Comparison of ENCODE assay signal across 21 cellular contexts in the genomic region with DNA sequence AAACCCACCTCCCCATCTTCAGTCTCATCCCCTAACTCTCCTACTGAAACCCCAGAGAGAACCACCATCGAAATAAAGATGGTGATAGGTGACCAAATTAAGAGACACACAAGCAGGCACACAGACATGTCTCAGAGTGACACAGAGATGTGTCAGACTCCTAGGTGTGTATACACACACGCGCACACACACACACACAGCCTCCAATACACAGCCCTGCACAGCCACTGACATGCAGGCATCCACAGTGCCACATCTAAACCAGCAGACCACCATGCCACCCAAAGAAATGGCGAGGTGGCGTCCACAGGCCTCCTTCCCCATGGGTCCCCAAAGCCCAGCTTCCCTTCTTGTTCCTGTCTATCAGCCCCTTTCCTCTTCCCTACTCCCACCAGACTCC. TPM values are rescaled to one million over a fixed set of nuclear protein-coding genes. Genes with fewer than 3 reads are reported as not detected.
"Had no signal": no experiment of that assay in that cellular context is flagged by ENCODE, and none has a peak within 500 bp of the region (broad histone marks: within the 10 kb centered on the region; RNA-seq: fewer than 3 reads in every experiment).

No MANE protein-coding gene starts in this region.

- H3K9me3 ChIP-seq: adrenal gland, body of pancreas, Peyer's patch, SJSA1, SK-N-SH had no signal

- H3K4me3 ChIP-seq: adrenal gland, body of pancreas, Peyer's patch, SJSA1 had no signal

- H3K27ac ChIP-seq: adrenal gland, body of pancreas, Peyer's patch, SJSA1 had no signal

- H3K27me3 ChIP-seq: adrenal gland, body of pancreas, Peyer's patch had no signal

- H3K9me3 Mint-ChIP-seq: activated CD4-positive, alpha-beta T cell treated with anti-CD3 and anti-CD28 coated beads, Interleukin-2, amount 10 ng/mL, durations not matched to agents 7 days and 5 days; activated naive CD4-positive, alpha-beta T cell treated with anti-CD3 and anti-CD28 coated beads for 36 hours; activated naive CD4-positive, alpha-beta T cell treated with anti-CD3 and anti-CD28 coated beads, Interleukin-2, amount 50 U/mL, for 72 hours; activated T-cell treated with anti-CD3 and anti-CD28 coated beads, Interleukin-2, amount 50 U/mL, for 4 hours; activated T-helper 1 cell treated with anti-CD3 and anti-CD28 coated beads, Interleukin-12 subunit alpha, Interleukin-12 subunit beta, Interleukin-2, Interleukin-4 antibody, amounts not matched to agents 30 ng/mL and 10 ng/mL and 1 ng/mL, durations not matched to agents 14 hours and 24 hours and 36 hours; T-helper 1 cell treated with Interleukin-12 subunit alpha and Interleukin-12 subunit beta and Interleukin-4 antibody, amounts not matched to agents 30 μg/mL and 1 μg/mL, for 36 hours; WTC11 had no signal

- H3K4me2 ChIP-seq: SK-N-SH had no signal

- H3K4me3 Mint-ChIP-seq: activated CD4-positive, alpha-beta T cell treated with anti-CD3 and anti-CD28 coated beads for 36 hours; activated CD4-positive, alpha-beta T cell treated with anti-CD3 and anti-CD28 coated beads, Interleukin-2, amount 10 ng/mL, durations not matched to agents 7 days and 5 days; activated naive CD4-positive, alpha-beta T cell treated with anti-CD3 and anti-CD28 coated beads for 36 hours; activated T-cell treated with anti-CD3 and anti-CD28 coated beads, Interleukin-2, amount 50 U/mL, for 4 hours; activated T-helper 1 cell treated with anti-CD3 and anti-CD28 coated beads, Interleukin-12 subunit alpha, Interleukin-12 subunit beta, Interleukin-2, Interleukin-4 antibody, amounts not matched to agents 30 ng/mL and 10 ng/mL and 1 ng/mL, durations not matched to agents 14 hours and 24 hours and 36 hours; T-helper 1 cell treated with Interleukin-12 subunit alpha and Interleukin-12 subunit beta and Interleukin-4 antibody, amounts not matched to agents 30 μg/mL and 1 μg/mL, for 36 hours; WTC11 had no signal

- H3K4me1 ChIP-seq: adrenal gland, body of pancreas, SJSA1 had no signal

- H3K27ac Mint-ChIP-seq: activated CD4-positive, alpha-beta T cell treated with anti-CD3 and anti-CD28 coated beads for 36 hours; activated naive CD4-positive, alpha-beta T cell treated with anti-CD3 and anti-CD28 coated beads for 36 hours; activated T-helper 1 cell treated with anti-CD3 and anti-CD28 coated beads, Interleukin-12 subunit alpha, Interleukin-12 subunit beta, Interleukin-2, Interleukin-4 antibody, amounts not matched to agents 30 ng/mL and 10 ng/mL and 1 ng/mL, durations not matched to agents 14 hours and 24 hours and 36 hours; T-helper 1 cell treated with Interleukin-12 subunit alpha and Interleukin-12 subunit beta and Interleukin-4 antibody, amounts not matched to agents 30 μg/mL and 1 μg/mL, for 36 hours; WTC11 had no signal

- DNase-seq: activated CD4-positive, alpha-beta T cell treated with anti-CD3 and anti-CD28 coated beads for 36 hours; activated CD4-positive, alpha-beta T cell treated with anti-CD3 and anti-CD28 coated beads, Interleukin-2, amount 10 ng/mL, durations not matched to agents 7 days and 5 days; activated CD4-positive, alpha-beta T cell treated with anti-CD3 and anti-CD28 coated beads, Interleukin-2, amount 50 U/mL, for 48 hours; activated CD8-positive, alpha-beta memory T cell treated with anti-CD3 and anti-CD28 coated beads, Interleukin-2, amount 50 U/mL, for 4 hours; activated gamma-delta T cell treated with Interleukin-2 at 50 U/mL for 16 hours; activated naive CD4-positive, alpha-beta T cell treated with anti-CD3 and anti-CD28 coated beads for 36 hours; activated T-cell treated with anti-CD3 and anti-CD28 coated beads for 4 hours; activated T-cell treated with anti-CD3 and anti-CD28 coated beads, Interleukin-2, amount 50 U/mL, for 4 hours; body of pancreas; PC-3 had no signal

- H3K9me2 ChIP-seq: SK-N-SH had no signal

- H3K36me3 ChIP-seq: adrenal gland, Peyer's patch, SJSA1 had no signal

- H3K36me3 Mint-ChIP-seq: activated naive CD4-positive, alpha-beta T cell treated with anti-CD3 and anti-CD28 coated beads, Interleukin-2, amount 50 U/mL, for 72 hours; WTC11 had no signal

- ATAC-seq: activated CD4-positive, alpha-beta T cell treated with anti-CD3 and anti-CD28 coated beads for 36 hours; activated CD4-positive, CD25-positive, alpha-beta regulatory T cell treated with anti-CD3 and anti-CD28 coated beads, Interleukin-2, amount 50 U/mL, for 24 hours; activated naive CD4-positive, alpha-beta T cell treated with anti-CD3 and anti-CD28 coated beads, Interleukin-2, amount 50 U/mL, for 72 hours; activated T-cell treated with anti-CD3 and anti-CD28 coated beads, Interleukin-2, amount 50 U/mL, for 4 hours; body of pancreas; PC-3 had no signal

RNA-seq across cellular contexts. Expression of a gene that starts 27.4 kb away (rescaled TPM):
- total RNA-seq: bronchial epithelial cell, MCF 10A, PC-3, SJSA1 had no signal

RNA-seq across cellular contexts. Expression of a gene that starts 48.4 kb away (rescaled TPM):
- total RNA-seq: bronchial epithelial cell, MCF 10A, PC-3 had no signal
